Comparison of ENCODE assay signal across 8 cellular contexts in the genomic region with DNA sequence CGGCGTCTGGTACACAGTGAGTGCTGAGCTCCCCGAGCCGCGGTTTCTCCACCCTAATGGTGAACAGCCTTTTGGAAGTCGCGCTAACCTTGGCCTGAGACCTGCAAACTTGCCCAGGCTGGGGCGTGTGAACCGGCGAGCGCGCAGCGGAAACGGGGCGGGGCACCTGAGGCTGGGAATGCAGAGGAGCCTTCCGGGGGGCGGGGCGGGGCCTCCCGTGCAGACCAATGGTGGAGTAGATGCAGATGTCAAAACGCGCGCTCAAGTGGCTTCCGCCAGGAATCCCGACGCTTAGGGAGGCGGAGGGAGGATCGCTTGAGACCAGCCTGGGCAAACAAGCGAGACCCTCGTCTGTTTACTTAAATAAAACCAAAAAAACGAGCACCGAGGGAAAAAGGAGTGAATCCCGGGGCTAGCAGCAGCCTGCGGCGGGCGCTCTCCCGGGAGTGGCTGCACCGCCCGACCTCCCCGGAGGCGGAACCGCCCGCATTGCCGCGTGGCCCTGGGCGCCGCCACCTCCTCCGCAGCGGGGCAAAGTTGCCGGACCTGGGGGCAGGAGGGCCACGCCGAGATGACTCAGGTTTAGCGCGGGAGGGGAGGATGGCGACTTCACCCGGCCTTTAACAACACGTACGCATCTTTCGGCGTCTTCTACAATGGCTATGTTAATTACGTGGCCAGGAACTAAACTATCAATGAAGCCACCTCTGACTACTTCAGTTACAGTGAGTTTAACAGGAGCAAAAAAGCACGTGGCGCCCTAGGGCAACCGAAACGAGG. TPM values are rescaled to one million over a fixed set of nuclear protein-coding genes. Genes with fewer than 3 reads are reported as not detected.
A peak's percentile ranks its signal among the peaks of the same experiment; 100 is the strongest.
DNase-seq lines count a peak whose midpoint lies in the region; ATAC-seq, FAIRE-seq and TF ChIP-seq lines count a peak whose summit lies in the region.

No MANE protein-coding gene starts in this region.

- peaks cover 11% of the 10 kb centered on the region for H3K4me1 ChIP-seq in Caco-2
- H3K4me1 ChIP-seq in H1 (replicated peaks in 1 of 4; ENCODE audit: control insufficient read depth in 3 of 4, insufficient read depth in 4 of 4, low read length in 3 of 4) = peaks cover 1 to 4% (median 4%) of the 10 kb centered on the region in 4 experiments; a peak in 4 of 7 replicates
- peaks cover 1% of the 10 kb centered on the region for H3K4me1 ChIP-seq in mesendoderm (ENCODE audit: control insufficient read depth, low read depth, low read length)

- ATAC-seq in GM21381 (IDR thresholded peaks at IDR 0.05; ENCODE audit: unreplicated experiment) = peak; percentile 51
- ATAC-seq in activated CD8-positive, alpha-beta T cell treated with anti-CD3 and anti-CD28 coated beads, Interleukin-2, amount 10 ng/mL, durations not matched to agents 7 days and 5 days = peak; percentile 68

- no peak for FAIRE-seq in H1 (lab: Jason Lieb, UNC)

- POLR2A ChIA-PET in Caco-2 (lab: Charles Lee) (interaction anchor here (1.1 kb wide), 1 partner anchor 289 kb away, joined by 3 read pairs; no protein-coding TSS in a partner anchor), H1 (lab: Charles Lee; ENCODE audit: partially characterized antibody) (interaction anchor here (0.5 to 8.9 kb wide), 8 partner anchors 14 to 326 kb away, joined by 3 to 87 read pairs (median 4); no protein-coding TSS in a partner anchor)
- POLR2A ChIA-PET in activated CD8-positive, alpha-beta T cell treated with anti-CD3 and anti-CD28 coated beads, Interleukin-2, amount 10 ng/mL, durations not matched to agents 7 days and 5 days (lab: Charles Lee) = interaction anchor here (0.6 to 1.3 kb wide), 7 partner anchors 9 to 277 kb away, joined by 3 to 5 read pairs (median 4); partner anchors contain the start of gene TAF1B

- DNase-seq in Caco-2 (peak; percentile 99), HT1080 (ENCODE audit: low read depth) (peak; percentile 95), NK-92 (lab: John Stamatoyannopoulos, UW; ENCODE audit: unreplicated experiment) (peak; percentile 40), H1 (ENCODE audit: low read depth in 1 of 2, low spot score in 2 of 2) (peak; percentile 84 to 97), mesendoderm (peak; percentile 99)
- peak; percentile 97 for DNase-seq in activated CD8-positive, alpha-beta T cell treated with anti-CD3 and anti-CD28 coated beads, Interleukin-2, amount 10 ng/mL, durations not matched to agents 7 days and 5 days
- DNase-seq in stimulated activated CD8-positive, alpha-beta memory T cell treated with anti-CD3 and anti-CD28 coated beads, Interleukin-15, amount 100 ng/mL, for 1 hour (ENCODE audit: low read depth) = peak; percentile 85

- peak overlapping the region; percentile 82 to 92 for H3K4me2 ChIP-seq in H1 (ENCODE audit: insufficient read depth in 1 of 2, low read depth in 2 of 2, low read length in 2 of 2)
- H3K4me2 ChIP-seq in mesendoderm (ENCODE audit: low read length) = peak overlapping the region; percentile 58

- peak overlapping the region; percentile 74; the same call in 1 of the 2 replicates for H2AFZ ChIP-seq in H1 (ENCODE audit: low read length)

- no peaks in the 10 kb centered on the region for H3K27me3 Mint-ChIP-seq in Caco-2 (ENCODE audit: insufficient read depth, unreplicated experiment)
- H3K27me3 Mint-ChIP-seq in activated CD8-positive, alpha-beta T cell treated with anti-CD3 and anti-CD28 coated beads, Interleukin-2, amount 10 ng/mL, durations not matched to agents 7 days and 5 days (ENCODE audit: low read depth) = no peaks in the 10 kb centered on the region

- 0 out of 2 replicates have a peak overlapping the region, but pooled peaks have one; percentile 46 for H2AK5ac ChIP-seq in H1 (ENCODE audit: low read depth, low read length)
- no peak overlapping the region for H2AK5ac ChIP-seq in mesendoderm (ENCODE audit: low read length)

- peak overlapping the region; percentile 30; the same call in 1 of the 2 replicates for H2BK12ac ChIP-seq in H1 (ENCODE audit: low read depth, low read length)

- peaks cover 7% of the 10 kb centered on the region for H3K4me1 Mint-ChIP-seq in Caco-2 (ENCODE audit: low read depth, unreplicated experiment)
- peaks cover 38% of the 10 kb centered on the region for H3K4me1 Mint-ChIP-seq in activated CD8-positive, alpha-beta T cell treated with anti-CD3 and anti-CD28 coated beads, Interleukin-2, amount 10 ng/mL, durations not matched to agents 7 days and 5 days (ENCODE audit: low read depth)

- peak; percentile 71 to 91 for TF ChIP-seq POLR2A in H1 (IDR thresholded peaks at IDR 0.05; ENCODE audit: control extremely low read depth in 1 of 2, low read depth in 2 of 2, low read length in 2 of 2)

- peak overlapping the region; percentile 82 for H2BK5ac ChIP-seq in H1 (ENCODE audit: low read depth, low read length)
- peak overlapping the region; percentile 43 for H2BK5ac ChIP-seq in mesendoderm (ENCODE audit: low read length)

- peak in 1 of 2 experiments; percentile 58; a peak in 1 of 3 replicates for TF ChIP-seq EP300 in H1 (IDR thresholded peaks at IDR 0.05; ENCODE audit: borderline replicate concordance in 1 of 2, low read depth in 2 of 2, low read length in 2 of 2)

- H3K4ac ChIP-seq in H1 (replicated peaks; ENCODE audit: insufficient read length, low read depth, low read length) (peak overlapping the region; percentile 17), mesendoderm (ENCODE audit: low read depth, low read length) (peak overlapping the region; percentile 72)

- no peaks in the 10 kb centered on the region for H3K9me3 ChIP-seq in Caco-2
- H3K9me3 ChIP-seq in H1 (ENCODE audit: insufficient read depth in 2 of 2, low read depth in 1 of 2, low read length in 1 of 2) = no peaks in the 10 kb centered on the region

- H4K8ac ChIP-seq in H1 (ENCODE audit: extremely low read depth, insufficient read depth, low read length) = peak overlapping the region; percentile 92; the same call in 1 of the 2 replicates
- no peak overlapping the region for H4K8ac ChIP-seq in mesendoderm (ENCODE audit: low read depth, low read length)

- H3K79me2 ChIP-seq in H1 (ENCODE audit: control insufficient read depth in 1 of 2, insufficient read depth in 2 of 2, low read length in 2 of 2) = peaks cover 0 to 34% of the 10 kb centered on the region in 2 experiments; a peak in 3 of 4 replicates
- peaks cover 30% of the 10 kb centered on the region for H3K79me2 ChIP-seq in mesendoderm (ENCODE audit: control insufficient read depth, insufficient read depth, low read length)

- peaks cover 13% of the 10 kb centered on the region for H3K23me2 ChIP-seq in H1 (ENCODE audit: low read depth, low read length)

- no peak for TF ChIP-seq RAD21 in H1 (IDR thresholded peaks at IDR 0.05 in 1 of 2, conservative IDR thresholded peaks at IDR 0.05 in 1 of 2; ENCODE audit: low read depth in 2 of 2, low read length in 2 of 2)

- H3K56ac ChIP-seq in H1 (replicated peaks; ENCODE audit: insufficient read length, low read depth, low read length) (peak overlapping the region; percentile 61), mesendoderm (ENCODE audit: low read length) (peak overlapping the region; percentile 99)

- intact Hi-C loops in Caco-2 (cut with micrococcal nuclease; ENCODE audit: unreplicated experiment) = loop anchor here (1.0 to 10.0 kb wide), 5 partner anchors 24 to 544 kb away; partner anchors contain the start of gene YWHAQ

- H4K5ac ChIP-seq in H1 (ENCODE audit: insufficient read length, low read depth, low read length) = peak overlapping the region; percentile 72
- no peak overlapping the region for H4K5ac ChIP-seq in mesendoderm (ENCODE audit: low read length)

- H3K27ac Mint-ChIP-seq in Caco-2 (ENCODE audit: unreplicated experiment) = peak overlapping the region; percentile 96
- peak overlapping the region; percentile 99 for H3K27ac Mint-ChIP-seq in activated CD8-positive, alpha-beta T cell treated with anti-CD3 and anti-CD28 coated beads, Interleukin-2, amount 10 ng/mL, durations not matched to agents 7 days and 5 days

- peak overlapping the region; percentile 86 for H3K27ac ChIP-seq in H1 (ENCODE audit: low read depth, low read length)
- peak overlapping the region; percentile 84 for H3K27ac ChIP-seq in mesendoderm (ENCODE audit: low read depth, low read length)

- peak overlapping the region; percentile 78 to 87 (median 84) for H3K9ac ChIP-seq in H1 (replicated peaks in 1 of 4; ENCODE audit: extremely low read depth in 1 of 4, low read depth in 3 of 4, low read length in 3 of 4)
- peak overlapping the region; percentile 95 for H3K9ac ChIP-seq in mesendoderm (ENCODE audit: low read length)

- 0 out of 2 replicates have a peak overlapping the region, but pooled peaks have one; percentile 23 for H2BK15ac ChIP-seq in H1 (ENCODE audit: low read length)
- H2BK15ac ChIP-seq in mesendoderm (replicated peaks; ENCODE audit: low read depth) = no peak overlapping the region

- BruUV-seq in Caco-2 (replicated peaks; lab: Mats Ljungman, UMichigan) = no TSS peak

- H3K23ac ChIP-seq in H1 (ENCODE audit: insufficient read length) = no peak overlapping the region
- H3K23ac ChIP-seq in mesendoderm (ENCODE audit: low read length) = no peak overlapping the region

- H3K18ac ChIP-seq in H1 (ENCODE audit: extremely low read depth, low read length) (peak overlapping the region; percentile 75; the same call in 1 of the 2 replicates), mesendoderm (ENCODE audit: low read length) (peak overlapping the region; percentile 85)

- H3K9me3 Mint-ChIP-seq in Caco-2 (ENCODE audit: unreplicated experiment) = no peaks in the 10 kb centered on the region
- no peaks in the 10 kb centered on the region for H3K9me3 Mint-ChIP-seq in activated CD8-positive, alpha-beta T cell treated with anti-CD3 and anti-CD28 coated beads, Interleukin-2, amount 10 ng/mL, durations not matched to agents 7 days and 5 days (ENCODE audit: insufficient read depth)

- WGBS in H1 (ENCODE audit: extremely low coverage in 1 of 2, insufficient coverage in 1 of 2, insufficient read length in 1 of 2, insufficient replicate concordance in 2 of 2, low coverage in 1 of 2, low lambda C conversion rate in 2 of 2, missing lambda C conversion rate in 1 of 2), 2 experiments = 2% methylated on average over 43 of the region's 64 CpGs; no CpG with 5 or more reads in 1 of the 2 experiments
- no CpG with 5 or more reads among the region's 64 CpGs for WGBS in mesendoderm (ENCODE audit: extremely low coverage, insufficient coverage, low lambda C conversion rate)

- peaks cover 9% of the 10 kb centered on the region for H3K79me1 ChIP-seq in H1 (ENCODE audit: low read depth, low read length)
- peaks cover 8% of the 10 kb centered on the region for H3K79me1 ChIP-seq in mesendoderm (ENCODE audit: low read length)

- TF ChIP-seq CTCF in Caco-2 (IDR thresholded peaks at IDR 0.05; ENCODE audit: insufficient read depth in 1 of 2, low read depth in 1 of 2, low read length in 1 of 2, severe bottlenecking in 1 of 2, unreplicated experiment in 1 of 2) (no peak), H1 (IDR thresholded peaks at IDR 0.05; ENCODE audit: control extremely low read depth in 1 of 3, insufficient read depth in 1 of 3, low read depth in 1 of 3, low read length in 3 of 3) (no peak)

- H2BK20ac ChIP-seq in H1 (ENCODE audit: low read length) = no peak overlapping the region

- H4K20me1 ChIP-seq in H1 (replicated peaks in 1 of 2; ENCODE audit: control insufficient read depth in 1 of 2, insufficient read depth in 2 of 2, low read length in 2 of 2) = peaks cover 6% of the 10 kb centered on the region in 2 experiments

- H3K36me3 ChIP-seq in Caco-2 (ENCODE audit: control insufficient read depth, insufficient read depth, low read length) (0 out of 2 replicates have a peak, but pooled peaks cover 2% of the 10 kb centered on the region), H1 (ENCODE audit: control insufficient read depth in 2 of 4, insufficient read depth in 4 of 4, low read length in 3 of 4) (peaks cover 5 to 18% (median 12%) of the 10 kb centered on the region in 4 experiments), mesendoderm (ENCODE audit: control insufficient read depth, insufficient read depth, low read length) (peaks cover 5% of the 10 kb centered on the region)

- H3K4me3 ChIP-seq in Caco-2 (ENCODE audit: low read depth, low read length) (peak overlapping the region; percentile 66), H1 (ENCODE audit: extremely low read depth in 1 of 4, insufficient read depth in 2 of 4, low read depth in 3 of 4, low read length in 4 of 4) (peak overlapping the region; percentile 68 to 96 (median 82)), mesendoderm (ENCODE audit: low read length) (peak overlapping the region; percentile 81)

- H2BK120ac ChIP-seq in H1 (replicated peaks; ENCODE audit: low read depth, low read length) (peak overlapping the region; percentile 78), mesendoderm (ENCODE audit: low read depth, low read length) (no peak overlapping the region)

- CTCF ChIA-PET in Caco-2 (lab: Charles Lee) (interaction anchor here (1.4 to 1.6 kb wide), 4 partner anchors 23 to 328 kb away, joined by 3 to 8 read pairs (median 4); partner anchors contain the start of gene ODC1), H1 (lab: Charles Lee; ENCODE audit: partially characterized antibody) (interaction anchor here (0.9 to 1.9 kb wide), 5 partner anchors 22 to 312 kb away, joined by 3 to 7 read pairs (median 3); no protein-coding TSS in a partner anchor)
- CTCF ChIA-PET in activated CD8-positive, alpha-beta T cell treated with anti-CD3 and anti-CD28 coated beads, Interleukin-2, amount 10 ng/mL, durations not matched to agents 7 days and 5 days (lab: Charles Lee) = interaction anchor here (1.1 to 6.3 kb wide), 9 partner anchors 23 to 315 kb away, joined by 3 to 94 read pairs (median 6); no protein-coding TSS in a partner anchor

- no peaks in the 10 kb centered on the region for H3K27me3 ChIP-seq in Caco-2 (replicated peaks; ENCODE audit: control insufficient read depth, insufficient read depth, low read length)
- H3K27me3 ChIP-seq in H1 (replicated peaks in 1 of 4; ENCODE audit: control insufficient read depth in 3 of 4, extremely low read depth in 1 of 4, insufficient read depth in 3 of 4, low read length in 3 of 4) = no peaks in the 10 kb centered on the region
- H3K27me3 ChIP-seq in mesendoderm (ENCODE audit: insufficient read depth, low read length, poor library complexity) = no peaks in the 10 kb centered on the region

- H4K91ac ChIP-seq in H1 (replicated peaks; ENCODE audit: insufficient read length, low read length) = peak overlapping the region; percentile 72

- H3K36me3 Mint-ChIP-seq in Caco-2 (ENCODE audit: insufficient read depth, unreplicated experiment) = peaks cover 55% of the 10 kb centered on the region
- peaks cover 41% of the 10 kb centered on the region for H3K36me3 Mint-ChIP-seq in activated CD8-positive, alpha-beta T cell treated with anti-CD3 and anti-CD28 coated beads, Interleukin-2, amount 10 ng/mL, durations not matched to agents 7 days and 5 days (ENCODE audit: low read depth)

- H3K14ac ChIP-seq in H1 (ENCODE audit: insufficient read length) = no peak overlapping the region

- peak overlapping the region; percentile 96 for H3K4me3 Mint-ChIP-seq in Caco-2 (ENCODE audit: unreplicated experiment)
- H3K4me3 Mint-ChIP-seq in activated CD8-positive, alpha-beta T cell treated with anti-CD3 and anti-CD28 coated beads, Interleukin-2, amount 10 ng/mL, durations not matched to agents 7 days and 5 days = peak overlapping the region; percentile 98

RNA-seq across cellular contexts. Expression of gene RRM2, which starts 2.2 kb away (rescaled TPM):
- total RNA-seq in Caco-2 (2022) = 160 and 169 TPM in 2 replicates
- 98.1 and 195 TPM in 2 replicates for total RNA-seq in HT1080 (2014; rRNA removed; shearing (Covaris generic))
- polyA plus RNA-seq in HT1080 (2015; cell fraction: cytosol; rRNA removed) = 144 and 151 TPM in 2 replicates
- 165 and 180 TPM in 2 replicates for polyA plus RNA-seq in HT1080 (2015; cell fraction: nucleus; rRNA removed)
- 100 to 1,000 TPM; 571 to 604 TPM for total RNA-seq in activated CD8-positive, alpha-beta T cell treated with anti-CD3 and anti-CD28 coated beads, Interleukin-2, amount 10 ng/mL, durations not matched to agents 7 days and 5 days
- 215 and 228 TPM in 2 replicates for total RNA-seq in H1 (2021; fragmentation: NEBNext Ultra II Directional; extraction: Animal tissue kit (Norgen Biotek cat#: 25700))
- 37.7 and 58.8 TPM in 2 replicates for polyA plus RNA-seq in H1 (2011; rRNA removed)
- polyA plus RNA-seq in H1 (2011; cell fraction: cytosol; rRNA removed) = 42.1 TPM
- 79.0 TPM for polyA plus RNA-seq in H1 (2011; cell fraction: nucleus; rRNA removed)
- 130 to 156 TPM (median 139 TPM) in 4 replicates for polyA plus RNA-seq in H1 (2012, experiment 1 of 2)
- 24.6 TPM for polyA plus RNA-seq in H1 (2012, experiment 2 of 2)
- 102 TPM for polyA plus RNA-seq in H1 (2013, experiment 1 of 2)
- polyA plus RNA-seq in H1 (2013, experiment 2 of 2) = 111 TPM
- 50.6 and 53.5 TPM in 2 replicates for polyA minus RNA-seq in H1 (2011; rRNA and poly(A)+ RNA removed)
- 104 TPM for polyA minus RNA-seq in H1 (2011; cell fraction: cytosol; rRNA and poly(A)+ RNA removed)
- 131 TPM for polyA minus RNA-seq in H1 (2011; cell fraction: nucleus; rRNA and poly(A)+ RNA removed)
- polyA plus RNA-seq in mesendoderm (2013, experiment 1 of 2) = 212 TPM
- polyA plus RNA-seq in mesendoderm (2013, experiment 2 of 2) = 210 TPM

RNA-seq across cellular contexts. Expression of gene CYS1, which starts 40.1 kb away (rescaled TPM):
- 0.91 and 1.4 TPM in 2 replicates for total RNA-seq in Caco-2 (2022)
- total RNA-seq in HT1080 (2014; rRNA removed; shearing (Covaris generic)) = 0.05 and 0.10 TPM in 2 replicates
- 0.06 and 0.09 TPM in 2 replicates for polyA plus RNA-seq in HT1080 (2015; cell fraction: cytosol; rRNA removed)
- 0.16 TPM in 1 of 2 replicates, not detected in the other for polyA plus RNA-seq in HT1080 (2015; cell fraction: nucleus; rRNA removed)
- total RNA-seq in activated CD8-positive, alpha-beta T cell treated with anti-CD3 and anti-CD28 coated beads, Interleukin-2, amount 10 ng/mL, durations not matched to agents 7 days and 5 days = 1 to 10 TPM in 1 of 2 experiments, under 1 TPM in 1; 0.50 to 1.1 TPM
- 0.13 and 0.25 TPM in 2 replicates for total RNA-seq in H1 (2021; fragmentation: NEBNext Ultra II Directional; extraction: Animal tissue kit (Norgen Biotek cat#: 25700))
- 0.09 and 0.57 TPM in 2 replicates for polyA plus RNA-seq in H1 (2011; rRNA removed)
- polyA plus RNA-seq in H1 (2011; cell fraction: cytosol; rRNA removed) = 0.32 TPM
- polyA plus RNA-seq in H1 (2011; cell fraction: nucleus; rRNA removed) = 0.47 TPM
- 0.16 to 0.46 TPM (median 0.30 TPM) in 4 replicates for polyA plus RNA-seq in H1 (2012, experiment 1 of 2)
- polyA plus RNA-seq in H1 (2012, experiment 2 of 2) = 0.17 TPM
- polyA plus RNA-seq in H1 (2013, experiment 1 of 2) = 0.59 TPM
- polyA plus RNA-seq in H1 (2013, experiment 2 of 2) = 0.28 TPM
- polyA minus RNA-seq in H1 (2011; rRNA and poly(A)+ RNA removed) = 0.05 and 0.19 TPM in 2 replicates
- polyA minus RNA-seq in H1 (2011; cell fraction: cytosol; rRNA and poly(A)+ RNA removed) = not detected
- not detected for polyA minus RNA-seq in H1 (2011; cell fraction: nucleus; rRNA and poly(A)+ RNA removed)
- polyA plus RNA-seq in mesendoderm (2013, experiment 1 of 2) = 0.08 TPM
- polyA plus RNA-seq in mesendoderm (2013, experiment 2 of 2) = 0.06 TPM

Comparison
In these comparisons a context has a peak if more than half of its experiments do, and no peak if none do; other contexts are left out.
1. Peak in every context shown above with its lines: DNase-seq, ATAC-seq, H3K4me3 ChIP-seq and H3K27ac ChIP-seq.
2. DNase-seq: peak in every context shown above with its lines; median percentile 99 in Caco-2; 99 in mesendoderm; 97 in activated CD8-positive, alpha-beta T cell treated with anti-CD3 and anti-CD28 coated beads, Interleukin-2, amount 10 ng/mL, durations not matched to agents 7 days and 5 days; 95 in HT1080; 90 in H1; 85 in stimulated activated CD8-positive, alpha-beta memory T cell treated with anti-CD3 and anti-CD28 coated beads, Interleukin-15, amount 100 ng/mL, for 1 hour; 40 in NK-92.